ENCODE assay signal across 8 cellular contexts in genomic region chr3:50189274-50189673, GRCh38.
DNase-seq lines count a peak whose midpoint lies in the region; TF ChIP-seq lines count a peak whose summit lies in the region.

No MANE protein-coding gene starts in this region.

- H3K36me3 ChIP-seq in tibial artery, result peaks cover 0 to 40% (median 22%) of the 10 kb centered on the region in 3 donors

- no peak overlapping the region for H3K27ac ChIP-seq in tibial artery

- peak; percentile 85 to 96 for TF ChIP-seq CTCF in tibial artery (IDR thresholded peaks at IDR 0.05)

- H3K4me1 ChIP-seq in tibial artery, result peaks cover 0 to 22% (median 16%) of the 10 kb centered on the region in 4 donors

- no peak overlapping the region for H3K4me3 ChIP-seq in tibial artery

- intact Hi-C loops in tibial artery (cut with DNase I; ENCODE audit: low total_unique reads), result loop anchor here (1.0 kb wide), 1 partner anchor 68 kb away; no protein-coding TSS in a partner anchor

- no peaks in the 10 kb centered on the region for H3K9me3 ChIP-seq in tibial artery

- peaks cover 2 to 26% of the 10 kb centered on the region in 2 donors for H3K27me3 ChIP-seq in tibial artery

- DNase-seq in SHP77 (lab: John Stamatoyannopoulos, UW) (peak; percentile 66 to 72), SHP77 treated with DMSO at 0.1 percent for 48 hours (lab: John Stamatoyannopoulos, UW) (no peak), MV-4-11 (lab: John Stamatoyannopoulos, UW) (peak; percentile 77), SW480 (ENCODE audit: low spot score) (peak; percentile 86), ecto neural progenitor cell (ENCODE audit: low spot score) (peak; percentile 81), medulla oblongata (ENCODE audit: extremely low spot score) (peak; percentile 84), tibial artery (peak; percentile 75 to 89)
- DNase-seq in effector CD4-positive, alpha-beta T cell, result no peak

Comparison
In these comparisons a context has a peak if more than half of its experiments do, and no peak if none do; other contexts are left out.
1. DNase-seq: peak in SHP77 (2 of 2), MV-4-11 (single experiment), SW480 (single experiment), ecto neural progenitor cell (single experiment), medulla oblongata (single experiment) and tibial artery (2 of 2); none in SHP77 treated with DMSO at 0.1 percent for 48 hours (single experiment) and effector CD4-positive, alpha-beta T cell (single experiment).